Comparison of ENCODE assay signal across 14 cellular contexts in the genomic region with DNA sequence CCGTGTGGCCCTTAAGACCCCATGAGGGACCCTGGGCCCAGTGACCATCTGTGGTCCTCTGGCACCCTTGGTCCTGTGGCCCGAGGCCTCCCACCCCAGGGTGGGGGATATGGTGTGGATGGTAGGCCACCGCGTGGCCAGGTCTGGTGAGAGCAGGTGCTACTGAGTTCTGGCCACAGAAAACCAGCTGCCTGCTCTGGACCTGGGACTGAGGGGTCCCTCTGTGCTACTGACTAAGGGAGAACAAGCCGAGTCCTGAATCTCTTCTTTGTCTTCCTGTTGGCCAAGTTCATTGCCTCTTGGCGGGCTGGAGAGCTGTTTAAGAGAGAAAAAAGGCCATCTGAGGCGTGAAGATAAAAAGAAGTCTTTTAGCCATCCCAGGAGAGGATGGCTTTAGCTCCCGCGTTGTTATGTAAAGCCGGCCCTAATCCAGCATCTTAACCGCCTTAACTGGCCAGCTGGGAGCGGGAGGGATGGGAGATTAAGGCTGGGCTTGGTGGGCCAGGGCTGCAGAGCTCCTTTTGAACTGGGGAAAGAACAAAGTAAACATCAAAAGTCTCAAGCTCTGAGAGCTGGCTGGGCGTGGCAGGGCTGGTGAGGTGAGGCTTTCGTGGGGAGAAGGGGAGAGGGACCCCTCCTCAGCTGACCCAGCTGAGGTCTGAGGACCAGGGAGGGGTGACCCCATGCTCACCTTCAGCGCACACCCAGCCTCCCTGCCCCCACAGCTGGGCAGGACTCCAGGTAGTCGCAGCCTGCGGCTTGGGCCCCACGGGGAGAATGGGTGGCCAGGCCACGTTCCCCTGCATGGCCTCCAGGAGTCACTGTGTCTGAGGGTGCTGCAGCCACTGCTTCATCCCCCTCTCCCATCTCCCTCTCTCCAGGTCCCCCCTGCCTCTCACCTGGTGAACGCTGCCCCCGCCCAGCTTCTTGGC.
A peak's percentile ranks its signal among the peaks of the same experiment; 100 is the strongest.
DNase-seq lines count a peak whose midpoint lies in the region; ATAC-seq and TF ChIP-seq lines count a peak whose summit lies in the region.
"Had no signal": no experiment of that assay in that cellular context is flagged by ENCODE, and none has a peak within 500 bp of the region (broad histone marks: within the 10 kb centered on the region; RNA-seq: fewer than 3 reads in every experiment).

No MANE protein-coding gene starts in this region.

- H3K27me3 ChIP-seq in H7 (ENCODE audit: control insufficient read depth, insufficient read depth, low read length) (no peaks in the 10 kb centered on the region), left lung (no peaks in the 10 kb centered on the region)
- H3K27me3 ChIP-seq: colonic mucosa, right lobe of liver had no signal

- H3K4me1 Mint-ChIP-seq in brain = peaks cover 91% of the 10 kb centered on the region
- no peaks in the 10 kb centered on the region for H3K4me1 Mint-ChIP-seq in stimulated activated memory B cell treated with anti-CD40 and anti-IgM and Interleukin-4, amounts not matched to agents 10 μg/mL and 1 μg/mL and 100 μg/mL, for 72 hours
- H3K4me1 Mint-ChIP-seq: CD8-positive, alpha-beta memory T cell; immature natural killer cell had no signal

- no peak overlapping the region for H3K4me3 Mint-ChIP-seq in brain
- no peak overlapping the region for H3K4me3 Mint-ChIP-seq in stimulated activated memory B cell treated with anti-CD40 and anti-IgM and Interleukin-4, amounts not matched to agents 10 μg/mL and 1 μg/mL and 100 μg/mL, for 72 hours
- H3K4me3 Mint-ChIP-seq: activated naive CD8-positive, alpha-beta T cell treated with anti-CD3 and anti-CD28 coated beads, Interleukin-2, amount 10 ng/mL, durations not matched to agents 7 days and 5 days; CD8-positive, alpha-beta memory T cell; immature natural killer cell had no signal

- H3K27me3 Mint-ChIP-seq in brain = no peaks in the 10 kb centered on the region
- peaks cover 14% of the 10 kb centered on the region for H3K27me3 Mint-ChIP-seq in stimulated activated memory B cell treated with anti-CD40 and anti-IgM and Interleukin-4, amounts not matched to agents 10 μg/mL and 1 μg/mL and 100 μg/mL, for 72 hours
- H3K27me3 Mint-ChIP-seq: activated naive CD8-positive, alpha-beta T cell treated with anti-CD3 and anti-CD28 coated beads, Interleukin-2, amount 10 ng/mL, durations not matched to agents 7 days and 5 days had no signal

- H3K4me1 ChIP-seq in left lung = peaks cover 0 to 22% of the 10 kb centered on the region in 2 donors
- H3K4me1 ChIP-seq: colonic mucosa, right lobe of liver had no signal

- intact Hi-C loops in left lung (cut with DNase I) = no loop called here

- DNase-seq in H7 (peak; percentile 89), left lung (no peak), NCI-H187 (lab: John Stamatoyannopoulos, UW) (no peak)
- DNase-seq in activated CD4-positive, alpha-beta T cell treated with anti-CD3 and anti-CD28 coated beads for 48 hours = no peak
- DNase-seq in stimulated activated CD4-positive, alpha-beta T cell treated with anti-CD3 and anti-CD28 coated beads, Interleukin-2, amount 100 ng/mL, for 24 hours = no peak
- DNase-seq: activated CD8-positive, alpha-beta memory T cell treated with anti-CD3 and anti-CD28 coated beads, Interleukin-2, amount 50 U/mL, for 48 hours; activated naive CD8-positive, alpha-beta T cell treated with anti-CD3 and anti-CD28 coated beads, Interleukin-2, amount 10 ng/mL, durations not matched to agents 7 days and 5 days; CD8-positive, alpha-beta memory T cell; colonic mucosa; immature natural killer cell; right lobe of liver had no signal

- H3K9me3 Mint-ChIP-seq in brain = peaks cover 0 to 6% (median 4%) of the 10 kb centered on the region in 5 experiments
- H3K9me3 Mint-ChIP-seq in stimulated activated memory B cell treated with anti-CD40 and anti-IgM and Interleukin-4, amounts not matched to agents 10 μg/mL and 1 μg/mL and 100 μg/mL, for 72 hours = no peaks in the 10 kb centered on the region
- H3K9me3 Mint-ChIP-seq: activated naive CD8-positive, alpha-beta T cell treated with anti-CD3 and anti-CD28 coated beads, Interleukin-2, amount 10 ng/mL, durations not matched to agents 7 days and 5 days; CD8-positive, alpha-beta memory T cell; immature natural killer cell had no signal

- H3K36me3 ChIP-seq in H7 (replicated peaks; ENCODE audit: control insufficient read depth, insufficient read depth, low read length) = no peaks in the 10 kb centered on the region; the same call in 1 of the 2 replicates
- no peaks in the 10 kb centered on the region for H3K36me3 ChIP-seq in left lung
- H3K36me3 ChIP-seq: colonic mucosa, right lobe of liver had no signal

- H3K36me3 Mint-ChIP-seq in brain = no peaks in the 10 kb centered on the region
- no peaks in the 10 kb centered on the region for H3K36me3 Mint-ChIP-seq in stimulated activated memory B cell treated with anti-CD40 and anti-IgM and Interleukin-4, amounts not matched to agents 10 μg/mL and 1 μg/mL and 100 μg/mL, for 72 hours
- H3K36me3 Mint-ChIP-seq: activated naive CD8-positive, alpha-beta T cell treated with anti-CD3 and anti-CD28 coated beads, Interleukin-2, amount 10 ng/mL, durations not matched to agents 7 days and 5 days; CD8-positive, alpha-beta memory T cell; immature natural killer cell had no signal

- no peak overlapping the region for H3K27ac ChIP-seq in left lung
- H3K27ac ChIP-seq: colonic mucosa, right lobe of liver had no signal

- no peaks in the 10 kb centered on the region for H3K9me3 ChIP-seq in left lung
- H3K9me3 ChIP-seq: colonic mucosa, right lobe of liver had no signal

- H3K4me3 ChIP-seq in H7 (ENCODE audit: insufficient read depth, low read depth, low read length) (no peak overlapping the region), left lung (no peak overlapping the region)
- H3K4me3 ChIP-seq: colonic mucosa, right lobe of liver had no signal

- ATAC-seq in left lung (peak; percentile 9), GM18868 (IDR thresholded peaks at IDR 0.05; ENCODE audit: unreplicated experiment) (no peak)
- ATAC-seq in stimulated activated memory B cell treated with anti-CD40 and anti-IgM and Interleukin-4, amounts not matched to agents 10 μg/mL and 1 μg/mL and 100 μg/mL, for 72 hours = peak; percentile 37

- peak in 1 of 2 experiments; percentile 10 for TF ChIP-seq CTCF in brain (conservative IDR thresholded peaks at IDR 0.05)
- no peak for TF ChIP-seq CTCF in left lung (IDR thresholded peaks at IDR 0.05)

- peak overlapping the region in 4 of 5 experiments; percentile 81 to 87 (median 86) for H3K27ac Mint-ChIP-seq in brain
- no peak overlapping the region for H3K27ac Mint-ChIP-seq in stimulated activated memory B cell treated with anti-CD40 and anti-IgM and Interleukin-4, amounts not matched to agents 10 μg/mL and 1 μg/mL and 100 μg/mL, for 72 hours
- H3K27ac Mint-ChIP-seq: activated naive CD8-positive, alpha-beta T cell treated with anti-CD3 and anti-CD28 coated beads, Interleukin-2, amount 10 ng/mL, durations not matched to agents 7 days and 5 days; CD8-positive, alpha-beta memory T cell had no signal
